ENCODE assay signal across 11 cellular contexts in the genomic region with DNA sequence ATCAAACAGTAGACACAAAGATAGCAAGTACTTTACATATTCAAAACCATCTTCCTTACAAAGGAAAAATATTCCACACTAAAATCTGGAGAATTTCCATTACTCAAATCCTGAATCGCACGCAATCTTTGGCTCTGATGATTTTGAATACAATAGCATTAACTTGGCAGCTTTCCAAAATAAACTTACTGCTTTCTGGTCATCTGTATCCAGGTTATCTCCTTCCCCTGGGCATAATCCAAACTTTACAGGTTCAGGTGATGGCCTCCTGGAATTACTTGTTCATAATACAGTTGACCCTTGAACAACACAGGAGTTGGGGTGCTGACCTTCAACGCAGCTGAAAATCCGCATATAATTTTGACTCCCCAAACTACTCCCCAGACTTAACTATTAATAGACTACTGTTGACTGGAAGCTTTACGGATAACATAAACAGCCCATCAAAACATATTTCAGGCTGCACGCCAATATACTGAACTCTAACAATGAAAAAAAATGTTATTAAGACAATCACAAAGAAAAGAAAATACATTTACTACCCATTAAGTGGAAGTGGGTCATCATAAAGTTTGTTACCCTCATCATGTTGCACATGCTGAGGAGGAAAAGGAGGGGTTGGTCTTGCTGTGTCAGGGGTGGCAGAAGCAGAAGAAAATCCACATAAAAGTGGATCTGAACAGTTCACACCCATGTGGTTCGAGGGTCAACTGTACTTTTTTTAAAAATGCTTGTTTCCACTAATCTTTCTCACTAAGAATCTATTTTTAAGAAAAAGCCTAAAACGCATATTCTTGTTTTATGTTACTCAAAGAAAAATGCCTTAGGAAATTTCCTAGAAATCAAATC. TPM values are rescaled to one million over a fixed set of nuclear protein-coding genes. Genes with fewer than 3 reads are reported as not detected.
DNase-seq lines count a peak whose midpoint lies in the region; ATAC-seq, FAIRE-seq and TF ChIP-seq lines count a peak whose summit lies in the region.
"Had no signal": no experiment of that assay in that cellular context is flagged by ENCODE, and none has a peak within 500 bp of the region (broad histone marks: within the 10 kb centered on the region; RNA-seq: fewer than 3 reads in every experiment).

No MANE protein-coding gene starts in this region.

- H3K27ac Mint-ChIP-seq in activated CD4-positive, alpha-beta memory T cell treated with anti-CD3 and anti-CD28 coated beads for 36 hours = no peak overlapping the region
- H3K27ac Mint-ChIP-seq in osteocyte (ENCODE audit: unreplicated experiment) = no peak overlapping the region

- CTCF ChIA-PET in activated CD4-positive, alpha-beta memory T cell treated with anti-CD3 and anti-CD28 coated beads for 36 hours (lab: Charles Lee) = no interaction called here

- H3K4me3 Mint-ChIP-seq in activated CD4-positive, alpha-beta memory T cell treated with anti-CD3 and anti-CD28 coated beads for 36 hours = no peak overlapping the region
- H3K4me3 Mint-ChIP-seq in osteocyte (ENCODE audit: unreplicated experiment) = no peak overlapping the region

- no peak for TF ChIP-seq CTCF in osteocyte (IDR thresholded peaks at IDR 0.05)

- ATAC-seq in SK-N-SH treated with all-trans-retinoic acid at 6 μM for 48 hours (no peak), GM19351 (IDR thresholded peaks at IDR 0.05; ENCODE audit: unreplicated experiment) (no peak)

- intact Hi-C loops in activated CD4-positive, alpha-beta memory T cell treated with anti-CD3 and anti-CD28 coated beads for 36 hours (cut with micrococcal nuclease) = no loop called here

- H3K4me1 Mint-ChIP-seq in activated CD4-positive, alpha-beta memory T cell treated with anti-CD3 and anti-CD28 coated beads for 36 hours (ENCODE audit: low read depth) = peaks cover 31% of the 10 kb centered on the region
- peaks cover 44% of the 10 kb centered on the region for H3K4me1 Mint-ChIP-seq in osteocyte (ENCODE audit: unreplicated experiment)

- peaks cover 5% of the 10 kb centered on the region for H3K36me3 Mint-ChIP-seq in activated CD4-positive, alpha-beta memory T cell treated with anti-CD3 and anti-CD28 coated beads for 36 hours
- peaks cover 4% of the 10 kb centered on the region for H3K36me3 Mint-ChIP-seq in osteocyte (ENCODE audit: unreplicated experiment)

- no peaks in the 10 kb centered on the region for H3K9me3 Mint-ChIP-seq in activated CD4-positive, alpha-beta memory T cell treated with anti-CD3 and anti-CD28 coated beads for 36 hours
- no peaks in the 10 kb centered on the region for H3K9me3 Mint-ChIP-seq in osteocyte (ENCODE audit: unreplicated experiment)

- FAIRE-seq in islet of Langerhans (lab: Jason Lieb, UNC) = peak; percentile 30
- FAIRE-seq: H1 had no signal

- DNase-seq in Caki2 (ENCODE audit: low read depth) = peak; percentile 76
- peak; percentile 67 for DNase-seq in NCI-H2029 (lab: John Stamatoyannopoulos, UW)
- DNase-seq in nucleus accumbens (lab: John Stamatoyannopoulos, UW) = no peak
- DNase-seq in activated CD4-positive, alpha-beta memory T cell treated with anti-CD3 and anti-CD28 coated beads for 36 hours = no peak
- no peak for DNase-seq in osteocyte (ENCODE audit: extremely low spot score, unreplicated experiment)
- DNase-seq: AML-193, NCI-H1436 treated with DMSO at 0.1 percent for 48 hours had no signal

- in situ Hi-C loops in Caki2 (cut with HindIII; ENCODE audit: low pct_unique_long_range_greater_than_20kb, low sequenced_read_pairs) = no loop called here

- no peaks in the 10 kb centered on the region for H3K27me3 Mint-ChIP-seq in activated CD4-positive, alpha-beta memory T cell treated with anti-CD3 and anti-CD28 coated beads for 36 hours
- H3K27me3 Mint-ChIP-seq in osteocyte (ENCODE audit: unreplicated experiment) = no peaks in the 10 kb centered on the region

- POLR2A ChIA-PET in activated CD4-positive, alpha-beta memory T cell treated with anti-CD3 and anti-CD28 coated beads for 36 hours (lab: Charles Lee) = no interaction called here

TF ChIP-seq in SK-N-SH treated with all-trans-retinoic acid at 6 μM for 48 hours, 23 proteins besides CTCF, POLR2A, EP300 and RAD21:
- TF ChIP-seq RARB (CRISPR knock-in tag; IDR thresholded peaks at IDR 0.05) = no peak
- no peak for TF ChIP-seq GLIS3 (CRISPR knock-in tag; IDR thresholded peaks at IDR 0.05)
- TF ChIP-seq, protein P1, sequence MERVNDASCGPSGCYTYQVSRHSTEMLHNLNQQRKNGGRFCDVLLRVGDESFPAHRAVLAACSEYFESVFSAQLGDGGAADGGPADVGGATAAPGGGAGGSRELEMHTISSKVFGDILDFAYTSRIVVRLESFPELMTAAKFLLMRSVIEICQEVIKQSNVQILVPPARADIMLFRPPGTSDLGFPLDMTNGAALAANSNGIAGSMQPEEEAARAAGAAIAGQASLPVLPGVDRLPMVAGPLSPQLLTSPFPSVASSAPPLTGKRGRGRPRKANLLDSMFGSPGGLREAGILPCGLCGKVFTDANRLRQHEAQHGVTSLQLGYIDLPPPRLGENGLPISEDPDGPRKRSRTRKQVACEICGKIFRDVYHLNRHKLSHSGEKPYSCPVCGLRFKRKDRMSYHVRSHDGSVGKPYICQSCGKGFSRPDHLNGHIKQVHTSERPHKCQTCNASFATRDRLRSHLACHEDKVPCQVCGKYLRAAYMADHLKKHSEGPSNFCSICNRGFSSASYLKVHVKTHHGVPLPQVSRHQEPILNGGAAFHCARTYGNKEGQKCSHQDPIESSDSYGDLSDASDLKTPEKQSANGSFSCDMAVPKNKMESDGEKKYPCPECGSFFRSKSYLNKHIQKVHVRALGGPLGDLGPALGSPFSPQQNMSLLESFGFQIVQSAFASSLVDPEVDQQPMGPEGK (CRISPR knock-in tag; IDR thresholded peaks at IDR 0.05; ENCODE audit: borderline replicate concordance) = no peak
- peak; percentile 46; the same call in 1 of the 2 replicates for TF ChIP-seq ISL1 (CRISPR knock-in tag; IDR thresholded peaks at IDR 0.05)

RNA-seq across cellular contexts. Expression of gene MTMR2, which starts 6.5 kb away (rescaled TPM):
- 24.8 and 36.6 TPM in 2 replicates for total RNA-seq in Caki2 (2014; rRNA removed; shearing (Covaris generic); ENCODE audit: low replicate concordance)
- total RNA-seq in activated CD4-positive, alpha-beta memory T cell treated with anti-CD3 and anti-CD28 coated beads for 36 hours = 10 to 100 TPM; 36.9 to 37.8 TPM
- 41.1 and 43.1 TPM in 2 replicates for total RNA-seq in osteocyte

Comparison
In these comparisons a context has a peak if more than half of its experiments do, and no peak if none do; other contexts are left out.
1. DNase-seq: peak in Caki2 (single experiment) and NCI-H2029 (single experiment); none in nucleus accumbens (0 of 56), activated CD4-positive, alpha-beta memory T cell treated with anti-CD3 and anti-CD28 coated beads for 36 hours (single experiment) and osteocyte (single experiment).